Comparison of ENCODE assay signal across 33 cellular contexts in genomic region chr4:140361099-140361498, GRCh38.
"Had no signal": no experiment of that assay in that cellular context is flagged by ENCODE, and none has a peak within 500 bp of the region (broad histone marks: within the 10 kb centered on the region; RNA-seq: fewer than 3 reads in every experiment).

No MANE protein-coding gene starts in this region.

- H3K27me3 ChIP-seq: adrenal gland, ascending aorta, body of pancreas, brain microvascular endothelial cell, breast epithelium, cardiac muscle cell had no signal

- H3K4me3 ChIP-seq: adrenal gland, ascending aorta, body of pancreas, breast epithelium, cardiac muscle cell had no signal

- H3K9me3 ChIP-seq: adrenal gland, ascending aorta, breast epithelium had no signal

- H3K36me3 ChIP-seq: adrenal gland, ascending aorta, brain microvascular endothelial cell, breast epithelium, cardiac muscle cell had no signal

- H3K27ac ChIP-seq: adrenal gland, ascending aorta, body of pancreas, brain microvascular endothelial cell, breast epithelium, cardiac muscle cell had no signal

- FAIRE-seq: astrocyte, bronchial epithelial cell had no signal

- ATAC-seq: activated naive CD4-positive, alpha-beta T cell treated with anti-CD3 and anti-CD28 coated beads, Interleukin-2, amount 50 U/mL, for 72 hours; activated naive CD8-positive, alpha-beta T cell treated with anti-CD3 and anti-CD28 coated beads, Interleukin-2, amount 50 U/mL, for 24 hours; activated T-cell treated with anti-CD3 and anti-CD28 coated beads, Interleukin-2, amount 50 U/mL, for 4 hours; activated T-cell treated with anti-CD3 and anti-CD28 coated beads, Interleukin-2, amount 50 U/mL, for 72 hours; activated T-helper 17 cell treated with anti-CD3 and anti-CD28 coated beads, Interleukin-2, amount 50 U/mL, for 72 hours; body of pancreas had no signal

- H3K4me1 ChIP-seq: adrenal gland, ascending aorta, breast epithelium had no signal

- DNase-seq: activated effector memory CD4-positive, alpha-beta T cell treated with anti-CD3 and anti-CD28 coated beads, Interleukin-2, amount 50 U/mL, for 16 hours; activated effector memory CD4-positive, alpha-beta T cell treated with Interleukin-2 at 50 U/mL for 16 hours; activated gamma-delta T cell; activated gamma-delta T cell treated with Interleukin-2 at 50 U/mL for 16 hours; activated naive CD4-positive, alpha-beta T cell; activated naive CD4-positive, alpha-beta T cell treated with anti-CD3 and anti-CD28 coated beads for 36 hours; activated naive CD4-positive, alpha-beta T cell treated with anti-CD3 and anti-CD28 coated beads, Interleukin-2, amount 10 ng/mL, durations not matched to agents 7 days and 5 days; activated naive CD4-positive, alpha-beta T cell treated with anti-CD3 and anti-CD28 coated beads, Interleukin-2, amount 50 U/mL, for 16 hours; activated naive CD4-positive, alpha-beta T cell treated with Interleukin-2 at 50 U/mL for 16 hours; activated naive CD8-positive, alpha-beta T cell treated with anti-CD3 and anti-CD28 coated beads for 36 hours; activated naive CD8-positive, alpha-beta T cell treated with anti-CD3 and anti-CD28 coated beads, Interleukin-2, amount 10 ng/mL, durations not matched to agents 7 days and 5 days; activated naive CD8-positive, alpha-beta T cell treated with anti-CD3 and anti-CD28 coated beads, Interleukin-2, amount 50 U/mL, for 24 hours; activated T-cell treated with anti-CD3 and anti-CD28 coated beads, Interleukin-2, amount 50 U/mL, for 24 hours; activated T-cell treated with anti-CD3 and anti-CD28 coated beads, Interleukin-2, amount 50 U/mL, for 4 hours; activated T-cell treated with anti-CD3 and anti-CD28 coated beads, Interleukin-2, amount 50 U/mL, for 48 hours; activated T-cell treated with anti-CD3 and anti-CD28 coated beads, Interleukin-2, amount 50 U/mL, for 72 hours; adrenal gland; amniotic stem cell; amygdala; anterior cingulate cortex; aorta; body of pancreas; brain microvascular endothelial cell; caudate nucleus; central memory CD4-positive, alpha-beta T cell; cerebellar nuclear complex had no signal
